In genomic region chr1:92831762-92832536, GRCh38 we compare ENCODE assay signal across 8 cellular contexts.
DNase-seq lines count a peak whose midpoint lies in the region; ATAC-seq and TF ChIP-seq lines count a peak whose summit lies in the region.

Gene RPL5, plus strand, starts transcription at chr1:92832040. Its CDS starts 75 bp downstream, at chr1:92832115.

- peaks cover 50% of the 10 kb centered on the region for H4K20me1 ChIP-seq in BLaER1

- H3K4me1 ChIP-seq in BLaER1 = peaks cover 38% of the 10 kb centered on the region

- H3K4me3 ChIP-seq in BLaER1 (peak within 1 kb of the TSS; percentile 80), choroid plexus epithelial cell (ENCODE audit: low read depth, low read length) (peak within 1 kb of the TSS; percentile 98)

- TF ChIP-seq CTCF in choroid plexus epithelial cell (conservative IDR thresholded peaks at IDR 0.05; ENCODE audit: low read depth, low read length) = peak; percentile 89

- H3K27ac ChIP-seq in BLaER1 = peak within 1 kb of the TSS; percentile 96

- peak within 1 kb of the TSS; percentile 97 for H3K9ac ChIP-seq in BLaER1

- H3K9me3 ChIP-seq in BLaER1 = no peaks in the 10 kb centered on the region

- peak within 1 kb of the TSS; percentile 86 for H3K4me2 ChIP-seq in BLaER1

- ATAC-seq in HG03442 (IDR thresholded peaks at IDR 0.05; ENCODE audit: unreplicated experiment) = peak; percentile 91

- DNase-seq in GM19238 (ENCODE audit: insufficient read length, low spot score) = peak; percentile 94
- peak; percentile 98 for DNase-seq in NCI-H510A treated with DMSO at 0.1 percent for 48 hours (lab: John Stamatoyannopoulos, UW)
- peak; percentile 96 to 97 for DNase-seq in activated CD4-positive, alpha-beta T cell treated with anti-CD3 and anti-CD28 coated beads for 24 hours (ENCODE audit: low read depth in 2 of 2)
- peak; percentile 99 for DNase-seq in choroid plexus epithelial cell (ENCODE audit: low read depth)
- peak; percentile 95 for DNase-seq in kidney glomerular epithelial cell (lab: John Stamatoyannopoulos, UW)
- peak; percentile 93 to 94 for DNase-seq in stimulated activated CD4-positive, alpha-beta T cell treated with anti-CD3 and anti-CD28 coated beads, Interleukin-1b, Interleukin-23, amount 100 ng/mL, for 1 hour (ENCODE audit: low read depth in 2 of 2)

- no peaks in the 10 kb centered on the region for H3K27me3 ChIP-seq in BLaER1

- peaks cover 38% of the 10 kb centered on the region for H3K36me3 ChIP-seq in BLaER1

Comparison
In these comparisons a context has a peak if more than half of its experiments do, and no peak if none do; other contexts are left out.
1. Peak in every context shown above with its lines: DNase-seq, ATAC-seq, H3K4me3 ChIP-seq and H3K27ac ChIP-seq.